In genomic region chr16:81310045-81310644, GRCh38 we compare ENCODE assay signal across 18 cellular contexts. TPM values are rescaled to one million over a fixed set of nuclear protein-coding genes. Genes with fewer than 3 reads are reported as not detected.
DNase-seq lines count a peak whose midpoint lies in the region; ATAC-seq, FAIRE-seq and TF ChIP-seq lines count a peak whose summit lies in the region.
"Had no signal": no experiment of that assay in that cellular context is flagged by ENCODE, and none has a peak within 500 bp of the region (broad histone marks: within the 10 kb centered on the region; RNA-seq: fewer than 3 reads in every experiment).

No MANE protein-coding gene starts in this region.

- POLR2A ChIA-PET in HepG2 (lab: Yijun Ruan, JAX), result no interaction called here

- no peak for ATAC-seq in HepG2
- ATAC-seq in right lobe of liver, result no peak
- no peak for ATAC-seq in HG03442 (IDR thresholded peaks at IDR 0.05; ENCODE audit: unreplicated experiment)
- ATAC-seq: GM23338, HCT116 had no signal

- peaks cover 39% of the 10 kb centered on the region for H3K4me1 Mint-ChIP-seq in activated CD4-positive, alpha-beta T cell treated with anti-CD3 and anti-CD28 coated beads, Interleukin-2, amount 10 ng/mL, durations not matched to agents 24 days and 14 days
- peaks cover 53% of the 10 kb centered on the region for H3K4me1 Mint-ChIP-seq in activated naive CD8-positive, alpha-beta T cell (ENCODE audit: low read depth)
- peaks cover 70% of the 10 kb centered on the region for H3K4me1 Mint-ChIP-seq in stimulated activated naive CD8-positive, alpha-beta T cell treated with anti-CD3 and anti-CD28 coated beads, Interleukin-15, Interleukin-2, amounts not matched to agents 100 ng/mL and 50 ng/mL, for 24 hours (ENCODE audit: low read depth)

- DNase-seq in activated CD4-positive, alpha-beta T cell treated with anti-CD3 and anti-CD28 coated beads, Interleukin-2, amount 10 ng/mL, durations not matched to agents 24 days and 14 days, result no peak
- no peak for DNase-seq in activated CD4-positive, alpha-beta T cell treated with anti-CD3 and anti-CD28 coated beads, Interleukin-2, amount 50 U/mL, for 48 hours
- DNase-seq in HepG2 (ENCODE audit: low spot score) (no peak), right lobe of liver (no peak), GM10266 (ENCODE audit: extremely low spot score) (no peak)
- DNase-seq: COR-L47, GF-D8, KBM-7, NCI-H1436, NCI-H2029 treated with DMSO at 0.1 percent for 48 hours, NCI-H510A treated with DMSO at 0.1 percent for 48 hours had no signal

- H3K27me3 ChIP-seq in HepG2 (ENCODE audit: control insufficient read depth in 1 of 2, insufficient read depth in 2 of 2, low read length in 2 of 2), result no peaks in the 10 kb centered on the region; a peak in 1 of 5 replicates
- no peaks in the 10 kb centered on the region for H3K27me3 ChIP-seq in right lobe of liver

- H3K4me2 ChIP-seq in HepG2 (ENCODE audit: low read depth, low read length), result no peak overlapping the region
- H3K4me2 ChIP-seq: GM23338 had no signal

- TF ChIP-seq CTCF in HepG2 (CRISPR knock-in tag; IDR thresholded peaks at IDR 0.05) (no peak), right lobe of liver (IDR thresholded peaks at IDR 0.05) (no peak), GM10266 (IDR thresholded peaks at IDR 0.05; ENCODE audit: control insufficient read depth, insufficient read depth, low read depth, missing control alignments) (no peak)

- H3K4me3 Mint-ChIP-seq in activated CD4-positive, alpha-beta T cell treated with anti-CD3 and anti-CD28 coated beads, Interleukin-2, amount 10 ng/mL, durations not matched to agents 24 days and 14 days, result no peak overlapping the region
- H3K4me3 Mint-ChIP-seq in activated naive CD8-positive, alpha-beta T cell, result peak overlapping the region; percentile 10
- H3K4me3 Mint-ChIP-seq in stimulated activated naive CD8-positive, alpha-beta T cell treated with anti-CD3 and anti-CD28 coated beads, Interleukin-15, Interleukin-2, amounts not matched to agents 100 ng/mL and 50 ng/mL, for 24 hours, result no peak overlapping the region
- H3K4me3 Mint-ChIP-seq: GM23338 had no signal

- no peaks in the 10 kb centered on the region for H3K9me3 Mint-ChIP-seq in activated CD4-positive, alpha-beta T cell treated with anti-CD3 and anti-CD28 coated beads, Interleukin-2, amount 10 ng/mL, durations not matched to agents 24 days and 14 days
- no peaks in the 10 kb centered on the region for H3K9me3 Mint-ChIP-seq in activated naive CD8-positive, alpha-beta T cell (ENCODE audit: low read depth)
- H3K9me3 Mint-ChIP-seq in stimulated activated naive CD8-positive, alpha-beta T cell treated with anti-CD3 and anti-CD28 coated beads, Interleukin-15, Interleukin-2, amounts not matched to agents 100 ng/mL and 50 ng/mL, for 24 hours, result no peaks in the 10 kb centered on the region
- H3K9me3 Mint-ChIP-seq: GM23338 had no signal

- H2AFZ ChIP-seq in HepG2 (ENCODE audit: low read length), result no peak overlapping the region
- H2AFZ ChIP-seq: GM23338 had no signal

- no peak overlapping the region for H3K4me3 ChIP-seq in HepG2 (replicated peaks in 1 of 3; ENCODE audit: insufficient read depth in 1 of 3, low read depth in 2 of 3, low read length in 3 of 3)
- H3K4me3 ChIP-seq in right lobe of liver, result no peak overlapping the region
- H3K4me3 ChIP-seq: GM23338 had no signal

- H3K9me3 ChIP-seq in HepG2 (ENCODE audit: low read length) (no peaks in the 10 kb centered on the region), right lobe of liver (no peaks in the 10 kb centered on the region)

- peaks cover 10% of the 10 kb centered on the region for H3K79me2 ChIP-seq in HepG2 (ENCODE audit: insufficient read depth, low read length)

- H3K27ac ChIP-seq in HepG2 (ENCODE audit: extremely low read length, insufficient read depth, low read length), result no peak overlapping the region
- no peak overlapping the region for H3K27ac ChIP-seq in right lobe of liver
- H3K27ac ChIP-seq: C4-2B had no signal

- no TSS peak for BruUV-seq in HepG2 (replicated peaks; lab: Mats Ljungman, UMichigan)

- H3K27ac Mint-ChIP-seq in activated CD4-positive, alpha-beta T cell treated with anti-CD3 and anti-CD28 coated beads, Interleukin-2, amount 10 ng/mL, durations not matched to agents 24 days and 14 days, result peak overlapping the region; percentile 63
- H3K27ac Mint-ChIP-seq in activated naive CD8-positive, alpha-beta T cell, result peak overlapping the region; percentile 86
- H3K27ac Mint-ChIP-seq in stimulated activated naive CD8-positive, alpha-beta T cell treated with anti-CD3 and anti-CD28 coated beads, Interleukin-15, Interleukin-2, amounts not matched to agents 100 ng/mL and 50 ng/mL, for 24 hours, result peak overlapping the region; percentile 76
- H3K27ac Mint-ChIP-seq: GM23338 had no signal

- intact Hi-C loops in activated CD4-positive, alpha-beta T cell treated with anti-CD3 and anti-CD28 coated beads, Interleukin-2, amount 10 ng/mL, durations not matched to agents 24 days and 14 days (cut with micrococcal nuclease), result loop anchor here (1.0 to 10.0 kb wide), 4 partner anchors 25 to 1345 kb away; partner anchors contain the start of genes CENPN and CMC2
- intact Hi-C loops in HepG2 (cut with micrococcal nuclease; ENCODE audit: unreplicated experiment), result no loop called here
- intact Hi-C loops in right lobe of liver (cut with DNase I), result no loop called here

- TF ChIP-seq POLR2A in HepG2 (IDR thresholded peaks at IDR 0.05; ENCODE audit: insufficient read depth in 1 of 2, low read depth in 2 of 2, low read length in 2 of 2) (no peak), right lobe of liver (IDR thresholded peaks at IDR 0.05) (no peak)

- CTCF ChIA-PET in HepG2 (lab: Yijun Ruan, JAX; ENCODE audit: low intra/inter-chr PET ratio, low total read pairs), result no interaction called here

- FAIRE-seq in HepG2 (lab: Jason Lieb, UNC), result no peak
- FAIRE-seq: GM12892 had no signal

- peaks cover 22% of the 10 kb centered on the region for H3K4me1 ChIP-seq in HepG2 (ENCODE audit: insufficient read depth, low read length)
- H3K4me1 ChIP-seq in right lobe of liver, result peaks cover 0 to 6% (median 3%) of the 10 kb centered on the region in 4 donors

- H3K36me3 ChIP-seq in HepG2 (replicated peaks in 1 of 2; ENCODE audit: control insufficient read depth in 1 of 2, insufficient read depth in 2 of 2, low read length in 2 of 2) (no peaks in the 10 kb centered on the region; a peak in 2 of 5 replicates), right lobe of liver (no peaks in the 10 kb centered on the region)

- WGBS in HepG2 (ENCODE audit: low lambda C conversion rate), result 60% methylated on average over 5 of the region's 5 CpGs
- 73% methylated on average over 5 of the region's 5 CpGs for WGBS in right lobe of liver (ENCODE audit: insufficient coverage, low coverage, low lambda C conversion rate, missing lambda C conversion rate)

- no peaks in the 10 kb centered on the region for H3K27me3 Mint-ChIP-seq in activated CD4-positive, alpha-beta T cell treated with anti-CD3 and anti-CD28 coated beads, Interleukin-2, amount 10 ng/mL, durations not matched to agents 24 days and 14 days
- no peaks in the 10 kb centered on the region for H3K27me3 Mint-ChIP-seq in activated naive CD8-positive, alpha-beta T cell
- H3K27me3 Mint-ChIP-seq in stimulated activated naive CD8-positive, alpha-beta T cell treated with anti-CD3 and anti-CD28 coated beads, Interleukin-15, Interleukin-2, amounts not matched to agents 100 ng/mL and 50 ng/mL, for 24 hours, result no peaks in the 10 kb centered on the region

- TF ChIP-seq EP300 in HepG2 (IDR thresholded peaks at IDR 0.05; ENCODE audit: low read depth in 2 of 2, low read length in 2 of 2) (no peak), HepG2 (CRISPR knock-in tag; IDR thresholded peaks at IDR 0.05; ENCODE audit: borderline replicate concordance) (no peak)

- H4K20me1 ChIP-seq in HepG2 (ENCODE audit: insufficient read depth, low read length), result no peaks in the 10 kb centered on the region

- peaks cover 2% of the 10 kb centered on the region for H3K36me3 Mint-ChIP-seq in activated CD4-positive, alpha-beta T cell treated with anti-CD3 and anti-CD28 coated beads, Interleukin-2, amount 10 ng/mL, durations not matched to agents 24 days and 14 days (ENCODE audit: low read depth)
- no peaks in the 10 kb centered on the region for H3K36me3 Mint-ChIP-seq in activated naive CD8-positive, alpha-beta T cell
- no peaks in the 10 kb centered on the region for H3K36me3 Mint-ChIP-seq in stimulated activated naive CD8-positive, alpha-beta T cell treated with anti-CD3 and anti-CD28 coated beads, Interleukin-15, Interleukin-2, amounts not matched to agents 100 ng/mL and 50 ng/mL, for 24 hours (ENCODE audit: low read depth)

- in situ Hi-C loops in HepG2 (cut with HindIII; ENCODE audit: extremely low pct_ligation_motif_present, low pct_unique_long_range_greater_than_20kb), result no loop called here

- no peak for TF ChIP-seq RAD21 in HepG2 (CRISPR knock-in tag; IDR thresholded peaks at IDR 0.05)

- no peak overlapping the region for H3K9ac ChIP-seq in HepG2 (ENCODE audit: insufficient read depth, low read depth, low read length)

RNA-seq across cellular contexts. Expression of gene GAN, which starts 4.6 kb away (rescaled TPM):
- total RNA-seq in activated CD4-positive, alpha-beta T cell treated with anti-CD3 and anti-CD28 coated beads, Interleukin-2, amount 10 ng/mL, durations not matched to agents 24 days and 14 days, result 14.1 and 14.3 TPM in 2 replicates
- total RNA-seq in HepG2 (2016; rRNA removed; fragmentation: Illumina TruSeq; extraction: Trizol) (11.0 and 16.3 TPM in 2 replicates), right lobe of liver (1 to 10 TPM; 2.2 to 4.1 (median 3.4) TPM)
- 7.3 and 9.7 TPM in 2 replicates for total RNA-seq in HepG2 (2016; cell fraction: cytosol; rRNA removed; fragmentation: Illumina TruSeq; extraction: Trizol; ENCODE audit: low read depth)
- total RNA-seq in HepG2 (2016; cell fraction: insoluble cytoplasmic fraction; rRNA removed; fragmentation: Illumina TruSeq; extraction: Trizol), result 9.7 and 16.1 TPM in 2 replicates
- 7.4 and 9.8 TPM in 2 replicates for total RNA-seq in HepG2 (2016; cell fraction: membrane; rRNA removed; fragmentation: Illumina TruSeq; extraction: Trizol)
- 12.2 and 12.6 TPM in 2 replicates for total RNA-seq in HepG2 (2016; cell fraction: nucleus; rRNA removed; fragmentation: Illumina TruSeq; extraction: Trizol)
- 2.9 and 4.3 TPM in 2 replicates for polyA plus RNA-seq in HepG2 (2011; rRNA removed)
- polyA plus RNA-seq in HepG2 (2011; cell fraction: cytosol; rRNA removed), result 1.5 and 2.5 TPM in 2 replicates
- 3.2 and 3.8 TPM in 2 replicates for polyA plus RNA-seq in HepG2 (2011; cell fraction: nucleus; rRNA removed)
- polyA plus RNA-seq in HepG2 (2012), result 1.7 and 2.1 TPM in 2 replicates
- 0.36 TPM in 2 replicates for polyA plus RNA-seq in HepG2 (2016; cell fraction: cytosol; fragmentation: Illumina TruSeq; extraction: Trizol; ENCODE audit: low read depth)
- 4.0 and 4.5 TPM in 2 replicates for polyA plus RNA-seq in HepG2 (2016; cell fraction: insoluble cytoplasmic fraction; fragmentation: Illumina TruSeq; extraction: Trizol; ENCODE audit: low read depth)
- polyA plus RNA-seq in HepG2 (2016; cell fraction: membrane; fragmentation: Illumina TruSeq; extraction: Trizol; ENCODE audit: low read depth), result 0.64 and 0.81 TPM in 2 replicates
- 4.2 and 4.3 TPM in 2 replicates for polyA plus RNA-seq in HepG2 (2016; cell fraction: nucleus; fragmentation: Illumina TruSeq; extraction: Trizol; ENCODE audit: insufficient read depth, low read depth)
- 11.7 and 21.3 TPM in 2 replicates for polyA minus RNA-seq in HepG2 (2011; rRNA and poly(A)+ RNA removed; ENCODE audit: low replicate concordance)
- polyA minus RNA-seq in HepG2 (2011; cell fraction: cytosol; rRNA and poly(A)+ RNA removed), result 9.4 and 14.7 TPM in 2 replicates
- polyA minus RNA-seq in HepG2 (2011; cell fraction: nucleus; rRNA and poly(A)+ RNA removed), result 18.4 and 20.1 TPM in 2 replicates
